ENCODE assay signal across 8 cellular contexts in the genomic region with DNA sequence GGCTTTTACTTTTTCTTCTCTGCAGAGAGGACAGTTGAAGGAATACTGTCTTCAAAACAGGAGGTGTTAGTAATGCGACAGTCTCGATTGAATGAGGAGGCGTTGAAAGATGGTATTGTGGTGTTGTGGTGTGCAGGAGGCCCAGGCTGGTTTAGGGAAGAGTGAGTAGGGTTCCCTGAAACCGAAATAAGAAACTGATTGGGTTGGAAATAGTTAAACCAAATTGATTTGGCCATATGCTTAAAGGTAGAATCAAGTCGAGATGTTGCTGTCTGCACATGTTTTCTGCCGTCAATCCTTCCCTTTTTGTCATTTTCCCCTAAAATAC. TPM values are rescaled to one million over a fixed set of nuclear protein-coding genes. Genes with fewer than 3 reads are reported as not detected.
DNase-seq lines count a peak whose midpoint lies in the region; ATAC-seq, FAIRE-seq and TF ChIP-seq lines count a peak whose summit lies in the region.

No MANE protein-coding gene starts in this region.

- H3K27me3 ChIP-seq in BJ (ENCODE audit: control insufficient read depth, insufficient read depth, low read length) (no peaks in the 10 kb centered on the region), GM23338 (ENCODE audit: insufficient read depth) (no peaks in the 10 kb centered on the region), esophagus (ENCODE audit: control insufficient read depth in 1 of 2, insufficient read depth in 2 of 2, low read length in 2 of 2) (no peaks in the 10 kb centered on the region), prostate gland (replicated peaks; ENCODE audit: insufficient read depth) (no peaks in the 10 kb centered on the region)

- POLR2A ChIA-PET in BJ (lab: Charles Lee), result no interaction called here

- H3K4me3 Mint-ChIP-seq in GM23338, result peak overlapping the region; percentile 100

- peaks cover 20% of the 10 kb centered on the region for H4K20me1 ChIP-seq in GM23338 (replicated peaks; ENCODE audit: insufficient read depth)

- H3K36me3 ChIP-seq in BJ (ENCODE audit: control insufficient read depth, insufficient read depth, low read length) (no peaks in the 10 kb centered on the region), GM23338 (ENCODE audit: insufficient read depth) (no peaks in the 10 kb centered on the region), esophagus (ENCODE audit: control insufficient read depth in 2 of 2, insufficient read depth in 2 of 2, low read length in 1 of 2) (no peaks in the 10 kb centered on the region), prostate gland (no peaks in the 10 kb centered on the region)

- no peaks in the 10 kb centered on the region for H3K9me3 ChIP-seq in esophagus (ENCODE audit: control insufficient read depth in 2 of 2, insufficient read depth in 1 of 2, low read depth in 1 of 2, low read length in 1 of 2)
- H3K9me3 ChIP-seq in prostate gland, result no peaks in the 10 kb centered on the region

- H3F3A ChIP-seq in GM23338 (replicated peaks; ENCODE audit: low read depth), result no peaks in the 10 kb centered on the region

- H3K27ac ChIP-seq in GM23338 (ENCODE audit: low read depth), result peak overlapping the region; percentile 78; the same call in 1 of the 2 replicates
- peak overlapping the region; percentile 98 for H3K27ac ChIP-seq in VCaP
- H3K27ac ChIP-seq in esophagus (ENCODE audit: low read depth in 2 of 2, low read length in 1 of 2), result peak overlapping the region; percentile 99
- peak overlapping the region; percentile 99 for H3K27ac ChIP-seq in prostate gland

- ATAC-seq in GM23338, result no peak
- ATAC-seq in GM21423 (IDR thresholded peaks at IDR 0.05; ENCODE audit: unreplicated experiment), result no peak

- peaks cover 2% of the 10 kb centered on the region; the same call in 2 of the 3 replicates for H3K9me3 Mint-ChIP-seq in GM23338

- H3K27ac Mint-ChIP-seq in GM23338, result peak overlapping the region; percentile 100

- intact Hi-C loops in prostate gland (cut with DNase I), result loop anchor here (2.0 to 10.0 kb wide), 4 partner anchors 51 to 1400 kb away; partner anchors contain the start of genes CCDC191, QTRT2, SPICE1 and USF3

- H3K4me2 ChIP-seq in GM23338, result peak overlapping the region; percentile 81

- no peaks in the 10 kb centered on the region for H3K9me2 ChIP-seq in GM23338 (ENCODE audit: insufficient read depth)

- peaks cover 81% of the 10 kb centered on the region for H3K79me2 ChIP-seq in GM23338 (replicated peaks; ENCODE audit: insufficient read depth)

- FAIRE-seq in frontal cortex (lab: Jason Lieb, UNC), result no peak

- peaks cover 30% of the 10 kb centered on the region for H3K4me1 Mint-ChIP-seq in GM23338

- no peak for TF ChIP-seq POLR2A in prostate gland (IDR thresholded peaks at IDR 0.05)

- 0 out of 2 replicates have a peak overlapping the region, but pooled peaks have one; percentile 4 for H2AFZ ChIP-seq in GM23338

- H3K4me1 ChIP-seq in GM23338 (ENCODE audit: insufficient read depth), result peaks cover 29% of the 10 kb centered on the region
- H3K4me1 ChIP-seq in esophagus (ENCODE audit: control insufficient read depth in 2 of 2, insufficient read depth in 2 of 2, low read length in 1 of 2), result peaks cover 0 to 4% of the 10 kb centered on the region in 2 donors
- H3K4me1 ChIP-seq in prostate gland (replicated peaks), result no peaks in the 10 kb centered on the region

- H3K4me3 ChIP-seq in BJ (ENCODE audit: low read depth, low read length) (peak overlapping the region; percentile 87), GM23338 (peak overlapping the region; percentile 80), esophagus (ENCODE audit: low read depth in 1 of 2, low read length in 2 of 2) (peak overlapping the region; percentile 89 to 97), prostate gland (peak overlapping the region; percentile 85 to 93)

- no peak for DNase-seq in BJ (ENCODE audit: low read depth)
- DNase-seq in GM23338 (ENCODE audit: low spot score), result no peak
- DNase-seq in prostate gland (ENCODE audit: low spot score), result no peak
- DNase-seq in iPS-NIHi11 (ENCODE audit: low spot score), result no peak
- DNase-seq in frontal cortex (ENCODE audit: low spot score in 2 of 2), result no peak

- WGBS in esophagus, 2 donors, result 2 to 5% methylated on average over 6 of the region's 6 CpGs
- WGBS in prostate gland, result 5% methylated on average over 6 of the region's 6 CpGs

- CTCF ChIA-PET in BJ (lab: Yijun Ruan, JAX), result interaction anchor here (1.7 to 4.1 kb wide), 3 partner anchors 10 to 17 kb away, joined by 3 to 29 read pairs (median 5); no protein-coding TSS in a partner anchor

- H3K36me3 Mint-ChIP-seq in GM23338 (ENCODE audit: low read depth), result peaks cover 14% of the 10 kb centered on the region

- H3K27me3 Mint-ChIP-seq in GM23338 (ENCODE audit: insufficient read depth, low read depth, poor library complexity), result peaks cover 18% of the 10 kb centered on the region

- TF ChIP-seq CTCF in BJ (IDR thresholded peaks at IDR 0.05; ENCODE audit: insufficient read depth, low read depth, low read length), result no peak
- no peak for TF ChIP-seq CTCF in GM23338 (conservative IDR thresholded peaks at IDR 0.05; ENCODE audit: low read depth in 2 of 2)
- no peak for TF ChIP-seq CTCF in VCaP (conservative IDR thresholded peaks at IDR 0.05)
- no peak for TF ChIP-seq CTCF in prostate gland (IDR thresholded peaks at IDR 0.05)

TF ChIP-seq in GM23338, 12 proteins besides CTCF, POLR2A, EP300 and RAD21 (continues in another document):
- TF ChIP-seq, protein P1, sequence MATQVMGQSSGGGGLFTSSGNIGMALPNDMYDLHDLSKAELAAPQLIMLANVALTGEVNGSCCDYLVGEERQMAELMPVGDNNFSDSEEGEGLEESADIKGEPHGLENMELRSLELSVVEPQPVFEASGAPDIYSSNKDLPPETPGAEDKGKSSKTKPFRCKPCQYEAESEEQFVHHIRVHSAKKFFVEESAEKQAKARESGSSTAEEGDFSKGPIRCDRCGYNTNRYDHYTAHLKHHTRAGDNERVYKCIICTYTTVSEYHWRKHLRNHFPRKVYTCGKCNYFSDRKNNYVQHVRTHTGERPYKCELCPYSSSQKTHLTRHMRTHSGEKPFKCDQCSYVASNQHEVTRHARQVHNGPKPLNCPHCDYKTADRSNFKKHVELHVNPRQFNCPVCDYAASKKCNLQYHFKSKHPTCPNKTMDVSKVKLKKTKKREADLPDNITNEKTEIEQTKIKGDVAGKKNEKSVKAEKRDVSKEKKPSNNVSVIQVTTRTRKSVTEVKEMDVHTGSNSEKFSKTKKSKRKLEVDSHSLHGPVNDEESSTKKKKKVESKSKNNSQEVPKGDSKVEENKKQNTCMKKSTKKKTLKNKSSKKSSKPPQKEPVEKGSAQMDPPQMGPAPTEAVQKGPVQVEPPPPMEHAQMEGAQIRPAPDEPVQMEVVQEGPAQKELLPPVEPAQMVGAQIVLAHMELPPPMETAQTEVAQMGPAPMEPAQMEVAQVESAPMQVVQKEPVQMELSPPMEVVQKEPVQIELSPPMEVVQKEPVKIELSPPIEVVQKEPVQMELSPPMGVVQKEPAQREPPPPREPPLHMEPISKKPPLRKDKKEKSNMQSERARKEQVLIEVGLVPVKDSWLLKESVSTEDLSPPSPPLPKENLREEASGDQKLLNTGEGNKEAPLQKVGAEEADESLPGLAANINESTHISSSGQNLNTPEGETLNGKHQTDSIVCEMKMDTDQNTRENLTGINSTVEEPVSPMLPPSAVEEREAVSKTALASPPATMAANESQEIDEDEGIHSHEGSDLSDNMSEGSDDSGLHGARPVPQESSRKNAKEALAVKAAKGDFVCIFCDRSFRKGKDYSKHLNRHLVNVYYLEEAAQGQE (IDR thresholded peaks at IDR 0.05; ENCODE audit: unreplicated experiment), result no peak
- TF ChIP-seq CREB1 (CRISPR knock-in tag; IDR thresholded peaks at IDR 0.05; ENCODE audit: low read depth) (no peak), ZNF331 (CRISPR knock-in tag; IDR thresholded peaks at IDR 0.05; ENCODE audit: low read depth) (no peak), ZNF114 (CRISPR knock-in tag; IDR thresholded peaks at IDR 0.05) (no peak)

RNA-seq across cellular contexts. Expression of gene ATP6V1A, which starts 0.8 kb away (rescaled TPM):
- polyA plus RNA-seq in BJ (2011; rRNA removed) (14.5 and 29.7 TPM in 2 replicates), GM23338 (2016; fragmentation: Nextera tagmentation; extraction: Ambion mirVana) (34.8 and 38.0 TPM in 2 replicates), esophagus (10 to 100 TPM; 16.1 to 16.6 TPM)
- 24.3 and 29.0 TPM in 2 replicates for polyA minus RNA-seq in BJ (2011; rRNA and poly(A)+ RNA removed)
- 80.8 and 87.3 TPM in 2 replicates for total RNA-seq in GM23338 (2014; rRNA removed; shearing (Covaris generic))
- total RNA-seq in prostate gland (10 to 100 TPM; 43.4 to 60.4 TPM), frontal cortex (257 TPM)

RNA-seq across cellular contexts. Expression of gene NAA50, which starts 1.6 kb away (rescaled TPM):
- polyA plus RNA-seq in BJ (2011; rRNA removed), result 32.0 and 71.8 TPM in 2 replicates
- 18.7 and 19.8 TPM in 2 replicates for polyA minus RNA-seq in BJ (2011; rRNA and poly(A)+ RNA removed)
- 219 and 260 TPM in 2 replicates for total RNA-seq in GM23338 (2014; rRNA removed; shearing (Covaris generic))
- 78.7 and 103 TPM in 2 replicates for polyA plus RNA-seq in GM23338 (2016; fragmentation: Nextera tagmentation; extraction: Ambion mirVana)
- 10 to 100 TPM; 24.7 to 69.7 TPM for polyA plus RNA-seq in esophagus
- total RNA-seq in prostate gland, result 100 to 1,000 TPM; 111 to 118 TPM
- total RNA-seq in frontal cortex, result 60.7 TPM

RNA-seq across cellular contexts. Expression of gene USF3, which starts 51.2 kb away (rescaled TPM):
- polyA plus RNA-seq in BJ (2011; rRNA removed), result 5.7 and 9.4 TPM in 2 replicates
- 11.4 and 13.5 TPM in 2 replicates for polyA minus RNA-seq in BJ (2011; rRNA and poly(A)+ RNA removed)
- total RNA-seq in GM23338 (2014; rRNA removed; shearing (Covaris generic)), result 22.0 and 23.5 TPM in 2 replicates
- polyA plus RNA-seq in GM23338 (2016; fragmentation: Nextera tagmentation; extraction: Ambion mirVana), result 10.1 and 11.7 TPM in 2 replicates
- 1 to 10 TPM; 2.9 to 3.8 TPM for polyA plus RNA-seq in esophagus
- 10 to 100 TPM; 22.2 to 25.3 TPM for total RNA-seq in prostate gland
- 13.5 TPM for total RNA-seq in frontal cortex
